Comparison of ENCODE assay signal across 8 cellular contexts in genomic region chr14:21940887-21941855, GRCh38.
A peak's percentile ranks its signal among the peaks of the same experiment; 100 is the strongest.
DNase-seq lines count a peak whose midpoint lies in the region; ATAC-seq and TF ChIP-seq lines count a peak whose summit lies in the region.

No MANE protein-coding gene starts in this region.

- H3K4me3 ChIP-seq in OCI-LY1 (ENCODE audit: low read depth, low read length, poor library complexity, severe bottlenecking) (no peak overlapping the region), lower lobe of right lung (no peak overlapping the region)

- peak; percentile 17 to 45 for ATAC-seq in activated CD4-positive, CD25-positive, alpha-beta regulatory T cell treated with anti-CD3 and anti-CD28 coated beads, Interleukin-2, amount 50 U/mL, for 24 hours
- ATAC-seq in activated naive CD8-positive, alpha-beta T cell treated with anti-CD3 and anti-CD28 coated beads, Interleukin-2, amount 50 U/mL, for 24 hours: peak; percentile 87
- ATAC-seq in lower lobe of right lung: no peak
- no peak for ATAC-seq in HG02938 (IDR thresholded peaks at IDR 0.05; ENCODE audit: unreplicated experiment)
- no peak for ATAC-seq in HG03196 (IDR thresholded peaks at IDR 0.05; ENCODE audit: unreplicated experiment)

- peak overlapping the region; percentile 76 for H3K4me3 Mint-ChIP-seq in activated naive CD8-positive, alpha-beta T cell treated with anti-CD3 and anti-CD28 coated beads, Interleukin-2, amount 50 U/mL, for 24 hours

- no peaks in the 10 kb centered on the region for H4K20me1 ChIP-seq in OCI-LY1 (ENCODE audit: insufficient read depth, low read length)

- H3K9ac ChIP-seq in OCI-LY1 (ENCODE audit: low read length): no peak overlapping the region

- no peaks in the 10 kb centered on the region for H3F3A ChIP-seq in OCI-LY1 (ENCODE audit: insufficient read depth, low read length)

- H3K4me2 ChIP-seq in OCI-LY1 (ENCODE audit: low read length): no peak overlapping the region

- peak; percentile 44 for TF ChIP-seq CTCF in OCI-LY1 (IDR thresholded peaks at IDR 0.05; ENCODE audit: low read length)
- peak; percentile 43 for TF ChIP-seq CTCF in lower lobe of right lung (IDR thresholded peaks at IDR 0.05)

- H3K9me3 ChIP-seq in OCI-LY1 (ENCODE audit: low read length): no peaks in the 10 kb centered on the region
- H3K9me3 ChIP-seq in lower lobe of right lung: no peaks in the 10 kb centered on the region

- H3K4me1 Mint-ChIP-seq in activated naive CD8-positive, alpha-beta T cell treated with anti-CD3 and anti-CD28 coated beads, Interleukin-2, amount 50 U/mL, for 24 hours: peaks cover 23% of the 10 kb centered on the region

- no peaks in the 10 kb centered on the region for H3K36me3 Mint-ChIP-seq in activated naive CD8-positive, alpha-beta T cell treated with anti-CD3 and anti-CD28 coated beads, Interleukin-2, amount 50 U/mL, for 24 hours (ENCODE audit: low read depth)

- no peaks in the 10 kb centered on the region for H3K9me3 Mint-ChIP-seq in activated naive CD8-positive, alpha-beta T cell treated with anti-CD3 and anti-CD28 coated beads, Interleukin-2, amount 50 U/mL, for 24 hours

- no peak overlapping the region for H2AFZ ChIP-seq in OCI-LY1 (ENCODE audit: low read length)

- peaks cover 13% of the 10 kb centered on the region for H3K4me1 ChIP-seq in OCI-LY1 (ENCODE audit: insufficient read depth, low read length, severe bottlenecking)
- H3K4me1 ChIP-seq in lower lobe of right lung: no peaks in the 10 kb centered on the region

- peak overlapping the region; percentile 10 for H3K27ac Mint-ChIP-seq in activated naive CD8-positive, alpha-beta T cell treated with anti-CD3 and anti-CD28 coated beads, Interleukin-2, amount 50 U/mL, for 24 hours

- intact Hi-C loops in lower lobe of right lung (cut with DNase I): no loop called here

- no peaks in the 10 kb centered on the region for H3K36me3 ChIP-seq in OCI-LY1 (ENCODE audit: insufficient read depth, low read length)
- no peaks in the 10 kb centered on the region for H3K36me3 ChIP-seq in lower lobe of right lung

- H3K27ac ChIP-seq in OCI-LY1 (ENCODE audit: low read depth, low read length, poor library complexity, severe bottlenecking): no peak overlapping the region
- no peak overlapping the region for H3K27ac ChIP-seq in lower lobe of right lung

- no peaks in the 10 kb centered on the region for H3K9me2 ChIP-seq in OCI-LY1 (ENCODE audit: low read depth, low read length)

- peaks cover 4% of the 10 kb centered on the region for H3K27me3 Mint-ChIP-seq in activated naive CD8-positive, alpha-beta T cell treated with anti-CD3 and anti-CD28 coated beads, Interleukin-2, amount 50 U/mL, for 24 hours

- no peaks in the 10 kb centered on the region for H3K79me2 ChIP-seq in OCI-LY1 (ENCODE audit: insufficient read depth, low read length)

- no peaks in the 10 kb centered on the region for H3K27me3 ChIP-seq in OCI-LY1 (ENCODE audit: insufficient read depth, low read length)
- H3K27me3 ChIP-seq in lower lobe of right lung (ENCODE audit: low read depth): no peaks in the 10 kb centered on the region

- no peak for DNase-seq in activated CD4-positive, CD25-positive, alpha-beta regulatory T cell treated with anti-CD3 and anti-CD28 coated beads, Interleukin-2, amount 50 U/mL, for 72 hours
- DNase-seq in activated naive CD8-positive, alpha-beta T cell treated with anti-CD3 and anti-CD28 coated beads, Interleukin-2, amount 50 U/mL, for 24 hours: peak; percentile 11
- no peak for DNase-seq in lower lobe of right lung
- no peak for DNase-seq in amygdala (lab: John Stamatoyannopoulos, UW)

Comparison
In these comparisons a context has a peak if more than half of its experiments do, and no peak if none do; other contexts are left out.
1. ATAC-seq: peak in activated CD4-positive, CD25-positive, alpha-beta regulatory T cell treated with anti-CD3 and anti-CD28 coated beads, Interleukin-2, amount 50 U/mL, for 24 hours (2 of 2) and activated naive CD8-positive, alpha-beta T cell treated with anti-CD3 and anti-CD28 coated beads, Interleukin-2, amount 50 U/mL, for 24 hours (single experiment); none in lower lobe of right lung (0 of 2), HG02938 (single experiment) and HG03196 (single experiment).